Comparison of ENCODE assay signal across 10 cellular contexts in the genomic region with DNA sequence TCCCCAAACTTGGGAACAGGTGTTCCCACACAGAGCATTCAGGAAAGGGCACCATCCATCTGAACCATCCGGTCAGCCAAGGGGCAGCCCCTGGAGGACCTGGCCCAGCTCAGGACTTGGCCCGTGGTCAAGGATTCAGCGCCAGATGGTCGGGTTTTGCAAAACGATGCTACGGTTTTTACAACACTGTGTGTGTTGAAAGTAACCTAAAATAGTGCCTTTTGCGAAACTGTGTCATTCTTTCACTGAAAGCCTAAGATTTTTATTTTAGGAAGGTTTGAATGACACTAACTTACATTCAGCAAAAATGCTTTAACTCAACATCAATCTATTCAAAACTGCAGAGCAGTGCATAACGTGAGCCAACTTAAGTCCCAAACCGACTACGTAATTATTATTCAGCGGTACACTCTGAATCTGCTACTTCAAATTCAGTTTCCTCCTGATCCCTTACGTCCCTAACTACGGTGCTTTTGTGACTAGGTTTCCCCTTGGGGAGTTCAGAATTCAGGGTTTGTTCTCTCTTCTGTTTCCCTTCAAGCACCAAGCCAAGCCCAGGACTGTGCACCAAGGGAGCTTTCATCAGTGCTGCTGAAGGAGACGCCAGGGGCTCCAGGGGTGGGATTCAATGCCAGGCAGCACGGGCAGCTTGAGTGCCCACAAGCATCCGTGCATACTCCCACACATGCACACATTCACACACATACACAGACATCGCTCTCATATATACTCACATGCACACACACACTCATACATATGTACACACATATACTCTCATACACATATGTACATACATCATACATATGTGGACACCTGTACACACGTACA. TPM values are rescaled to one million over a fixed set of nuclear protein-coding genes. Genes with fewer than 3 reads are reported as not detected.
A peak's percentile ranks its signal among the peaks of the same experiment; 100 is the strongest.
DNase-seq lines count a peak whose midpoint lies in the region; ATAC-seq and TF ChIP-seq lines count a peak whose summit lies in the region.
"Had no signal": no experiment of that assay in that cellular context is flagged by ENCODE, and none has a peak within 500 bp of the region (broad histone marks: within the 10 kb centered on the region; RNA-seq: fewer than 3 reads in every experiment).

No MANE protein-coding gene starts in this region.

- no peaks in the 10 kb centered on the region for H3K9me3 Mint-ChIP-seq in neural crest cell
- H3K9me3 Mint-ChIP-seq in stimulated activated effector memory CD8-positive, alpha-beta T cell treated with anti-CD3 and anti-CD28 coated beads, Interleukin-12 subunit alpha, Interleukin-12 subunit beta, amount 100 ng/mL, for 72 hours: no peaks in the 10 kb centered on the region
- H3K9me3 Mint-ChIP-seq: endodermal cell had no signal

- peak overlapping the region; percentile 57 for H3K27ac Mint-ChIP-seq in neural crest cell (ENCODE audit: unreplicated experiment)
- no peak overlapping the region for H3K27ac Mint-ChIP-seq in stimulated activated effector memory CD8-positive, alpha-beta T cell treated with anti-CD3 and anti-CD28 coated beads, Interleukin-12 subunit alpha, Interleukin-12 subunit beta, amount 100 ng/mL, for 72 hours
- H3K27ac Mint-ChIP-seq: endodermal cell had no signal

- intact Hi-C loops in right lobe of liver (cut with DNase I) (no loop called here), aorta (cut with DNase I) (no loop called here)

- no peaks in the 10 kb centered on the region for H3K36me3 ChIP-seq in right lobe of liver
- H3K36me3 ChIP-seq in aorta (ENCODE audit: control insufficient read depth in 1 of 2, insufficient read depth in 2 of 2, low read length in 1 of 2): peaks cover 0 to 2% of the 10 kb centered on the region in 2 donors

- ATAC-seq in GM18861 (IDR thresholded peaks at IDR 0.05; ENCODE audit: unreplicated experiment) (peak; percentile 25), HG02610 (IDR thresholded peaks at IDR 0.05; ENCODE audit: unreplicated experiment) (peak; percentile 32), right lobe of liver (no peak), aorta (ENCODE audit: low FRiP score) (no peak)
- no peak for ATAC-seq in stimulated activated effector memory CD8-positive, alpha-beta T cell treated with anti-CD3 and anti-CD28 coated beads, Interleukin-12 subunit alpha, Interleukin-12 subunit beta, amount 100 ng/mL, for 72 hours

- no peak overlapping the region for H3K4me3 Mint-ChIP-seq in neural crest cell
- H3K4me3 Mint-ChIP-seq in stimulated activated effector memory CD8-positive, alpha-beta T cell treated with anti-CD3 and anti-CD28 coated beads, Interleukin-12 subunit alpha, Interleukin-12 subunit beta, amount 100 ng/mL, for 72 hours: no peak overlapping the region
- H3K4me3 Mint-ChIP-seq: endodermal cell had no signal

- no peaks in the 10 kb centered on the region for H3K4me1 Mint-ChIP-seq in neural crest cell
- peaks cover 85% of the 10 kb centered on the region for H3K4me1 Mint-ChIP-seq in stimulated activated effector memory CD8-positive, alpha-beta T cell treated with anti-CD3 and anti-CD28 coated beads, Interleukin-12 subunit alpha, Interleukin-12 subunit beta, amount 100 ng/mL, for 72 hours

- H3K27ac ChIP-seq in right lobe of liver: no peak overlapping the region
- H3K27ac ChIP-seq in aorta (ENCODE audit: low read depth in 1 of 2, low read length in 2 of 2): no peak overlapping the region

- DNase-seq in MV-4-11 (lab: John Stamatoyannopoulos, UW) (peak; percentile 68), neural crest cell (ENCODE audit: low read depth, low spot score) (no peak), right lobe of liver (no peak), NCI-H2227 (lab: John Stamatoyannopoulos, UW; ENCODE audit: unreplicated experiment) (no peak), aorta (no peak)
- no peak for DNase-seq in stimulated activated effector memory CD8-positive, alpha-beta T cell treated with anti-CD3 and anti-CD28 coated beads, Interleukin-12 subunit alpha, Interleukin-12 subunit beta, amount 100 ng/mL, for 72 hours (ENCODE audit: low spot score in 2 of 2)
- DNase-seq: endodermal cell, SK-N-SH had no signal

- H3K36me3 Mint-ChIP-seq in neural crest cell (ENCODE audit: low read depth): peaks cover 4% of the 10 kb centered on the region
- H3K36me3 Mint-ChIP-seq in stimulated activated effector memory CD8-positive, alpha-beta T cell treated with anti-CD3 and anti-CD28 coated beads, Interleukin-12 subunit alpha, Interleukin-12 subunit beta, amount 100 ng/mL, for 72 hours: peaks cover 53% of the 10 kb centered on the region

- TF ChIP-seq CTCF in neural crest cell (conservative IDR thresholded peaks at IDR 0.05) (no peak), right lobe of liver (IDR thresholded peaks at IDR 0.05) (no peak)

- H3K4me1 ChIP-seq in right lobe of liver (no peaks in the 10 kb centered on the region), aorta (ENCODE audit: control insufficient read depth in 1 of 2, insufficient read depth in 2 of 2, low read length in 2 of 2) (no peaks in the 10 kb centered on the region)

- no peaks in the 10 kb centered on the region for H3K27me3 Mint-ChIP-seq in neural crest cell (ENCODE audit: low read depth)

- no peak for TF ChIP-seq POLR2A in right lobe of liver (IDR thresholded peaks at IDR 0.05)

- no peaks in the 10 kb centered on the region for H3K9me3 ChIP-seq in right lobe of liver
- H3K9me3 ChIP-seq in aorta (ENCODE audit: control insufficient read depth, low read length): no peaks in the 10 kb centered on the region
- H3K9me3 ChIP-seq: SK-N-SH had no signal

- H3K27me3 ChIP-seq in right lobe of liver: no peaks in the 10 kb centered on the region
- no peaks in the 10 kb centered on the region for H3K27me3 ChIP-seq in aorta (ENCODE audit: control insufficient read depth in 1 of 2, insufficient read depth in 2 of 2, low read length in 1 of 2)

- 63% methylated on average over 17 of the region's 18 CpGs for WGBS in right lobe of liver (ENCODE audit: insufficient coverage, low coverage, low lambda C conversion rate, missing lambda C conversion rate)
- WGBS in aorta, 2 donors: 50 to 60% methylated on average over 18 of the region's 18 CpGs

- H3K4me3 ChIP-seq in right lobe of liver: no peak overlapping the region
- no peak overlapping the region for H3K4me3 ChIP-seq in aorta (ENCODE audit: low read length in 2 of 2)

RNA-seq across cellular contexts. Expression of a gene that starts 25.8 kb away (rescaled TPM):
- total RNA-seq in neural crest cell (101 and 111 TPM in 2 replicates), right lobe of liver (10 to 100 TPM in 3 of 6 experiments, 1 to 10 TPM in 3; 6.9 to 38.6 (median 13.1) TPM), aorta (10 to 100 TPM; 38.7 to 68.7 TPM)
- 10 to 100 TPM in 1 of 2 donors, 1 to 10 TPM in 1; 6.4 to 34.2 TPM for polyA plus RNA-seq in aorta

RNA-seq across cellular contexts. Expression of a gene that starts 52.8 kb away (rescaled TPM):
- 0.16 and 0.27 TPM in 2 replicates for total RNA-seq in neural crest cell
- not detected for total RNA-seq in right lobe of liver
- under 1 TPM; 0.23 to 0.30 TPM for total RNA-seq in aorta
- polyA plus RNA-seq in aorta: under 1 TPM in 1 of 2 donors, not detected in 1; 0.56 TPM
- polyA plus RNA-seq: SK-N-SH had no signal

Comparison
In these comparisons a context has a peak if more than half of its experiments do, and no peak if none do; other contexts are left out.
1. ATAC-seq: peak in GM18861 (single experiment) and HG02610 (single experiment); none in right lobe of liver (0 of 4), aorta (single experiment) and stimulated activated effector memory CD8-positive, alpha-beta T cell treated with anti-CD3 and anti-CD28 coated beads, Interleukin-12 subunit alpha, Interleukin-12 subunit beta, amount 100 ng/mL, for 72 hours (single experiment).